25 cellular contexts compared by ENCODE assay signal in the genomic region with DNA sequence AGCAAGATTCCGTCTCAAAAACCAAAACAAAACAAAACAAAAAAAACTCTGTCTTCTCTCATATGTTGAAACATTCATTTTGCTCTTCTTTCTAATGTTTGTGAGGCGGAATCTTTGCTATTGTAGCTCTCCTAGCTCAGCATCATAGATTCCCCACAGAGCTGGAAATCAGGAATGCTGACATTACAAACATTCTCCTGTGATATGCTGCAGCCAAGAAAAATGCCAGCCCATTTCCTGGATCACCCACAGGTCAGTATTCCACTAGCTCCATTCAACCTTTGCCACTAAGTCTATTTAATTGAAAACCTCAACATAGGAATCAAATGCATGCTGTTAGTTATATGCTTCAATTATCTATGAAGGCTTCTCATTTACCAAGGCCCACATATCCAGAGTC.
"Had no signal": no experiment of that assay in that cellular context is flagged by ENCODE, and none has a peak within 500 bp of the region (broad histone marks: within the 10 kb centered on the region; RNA-seq: fewer than 3 reads in every experiment).

No MANE protein-coding gene starts in this region.

- H3K27ac ChIP-seq: SK-N-MC, VCaP had no signal

- H3K4me3 Mint-ChIP-seq: activated CD4-positive, alpha-beta memory T cell treated with anti-CD3 and anti-CD28 coated beads, Interleukin-2, amount 10 ng/mL, durations not matched to agents 7 days and 5 days; activated naive CD4-positive, alpha-beta T cell treated with anti-CD3 and anti-CD28 coated beads, Interleukin-2, amount 10 ng/mL, durations not matched to agents 7 days and 5 days; activated naive CD8-positive, alpha-beta T cell treated with anti-CD3 and anti-CD28 coated beads for 36 hours; brain; central memory CD8-positive, alpha-beta T cell; T-cell had no signal

- H3K4me3 ChIP-seq: SK-N-MC had no signal

- H3K27me3 Mint-ChIP-seq: activated CD4-positive, alpha-beta memory T cell treated with anti-CD3 and anti-CD28 coated beads, Interleukin-2, amount 10 ng/mL, durations not matched to agents 7 days and 5 days; activated naive CD4-positive, alpha-beta T cell treated with anti-CD3 and anti-CD28 coated beads, Interleukin-2, amount 10 ng/mL, durations not matched to agents 7 days and 5 days; brain had no signal

- ATAC-seq: T-cell had no signal

- DNase-seq: activated CD4-positive, alpha-beta memory T cell treated with anti-CD3 and anti-CD28 coated beads, Interleukin-2, amount 10 ng/mL, durations not matched to agents 7 days and 5 days; activated CD4-positive, alpha-beta T cell treated with anti-CD3 and anti-CD28 coated beads, Interleukin-2, amount 50 U/mL, for 1 hour; activated CD4-positive, CD25-positive, alpha-beta regulatory T cell; activated gamma-delta T cell treated with Interleukin-2 at 50 U/mL for 16 hours; activated naive CD4-positive, alpha-beta T cell treated with anti-CD3 and anti-CD28 coated beads, Interleukin-2, amount 10 ng/mL, durations not matched to agents 7 days and 5 days; activated naive CD8-positive, alpha-beta T cell treated with anti-CD3 and anti-CD28 coated beads for 36 hours; activated T-cell treated with anti-CD3 and anti-CD28 coated beads for 4 hours; activated T-cell treated with anti-CD3 and anti-CD28 coated beads, Interleukin-2, amount 50 U/mL, for 48 hours; KG1; NCI-H1048; NCI-H1417; NCI-H1930; NCI-H2171; NCI-H2227 treated with DMSO at 0.1 percent for 48 hours; NCI-H526; NCI-H82; SIG-M5; T-cell; T-helper 2 cell; T1000 had no signal

- H3K4me1 Mint-ChIP-seq: activated CD4-positive, alpha-beta memory T cell treated with anti-CD3 and anti-CD28 coated beads, Interleukin-2, amount 10 ng/mL, durations not matched to agents 7 days and 5 days; activated naive CD4-positive, alpha-beta T cell treated with anti-CD3 and anti-CD28 coated beads, Interleukin-2, amount 10 ng/mL, durations not matched to agents 7 days and 5 days; activated naive CD8-positive, alpha-beta T cell treated with anti-CD3 and anti-CD28 coated beads for 36 hours; brain; central memory CD8-positive, alpha-beta T cell; T-cell had no signal

- H3K27ac Mint-ChIP-seq: activated CD4-positive, alpha-beta memory T cell treated with anti-CD3 and anti-CD28 coated beads, Interleukin-2, amount 10 ng/mL, durations not matched to agents 7 days and 5 days; activated naive CD4-positive, alpha-beta T cell treated with anti-CD3 and anti-CD28 coated beads, Interleukin-2, amount 10 ng/mL, durations not matched to agents 7 days and 5 days; activated naive CD8-positive, alpha-beta T cell treated with anti-CD3 and anti-CD28 coated beads for 36 hours; activated T-helper 2 cell treated with anti-CD3 and anti-CD28 coated beads, Interferon-gamma antibody, Interleukin-2, Interleukin-4, amounts not matched to agents 10 μg/mL and 5 μg/mL and 100 μg/mL, durations not matched to agents 14 hours and 24 hours and 36 hours; brain; T-cell had no signal

- H3K36me3 Mint-ChIP-seq: activated naive CD4-positive, alpha-beta T cell treated with anti-CD3 and anti-CD28 coated beads, Interleukin-2, amount 10 ng/mL, durations not matched to agents 7 days and 5 days; activated naive CD8-positive, alpha-beta T cell treated with anti-CD3 and anti-CD28 coated beads for 36 hours; brain; T-cell had no signal

- H3K9me3 Mint-ChIP-seq: activated CD4-positive, alpha-beta memory T cell treated with anti-CD3 and anti-CD28 coated beads, Interleukin-2, amount 10 ng/mL, durations not matched to agents 7 days and 5 days; activated naive CD4-positive, alpha-beta T cell treated with anti-CD3 and anti-CD28 coated beads, Interleukin-2, amount 10 ng/mL, durations not matched to agents 7 days and 5 days; activated naive CD8-positive, alpha-beta T cell treated with anti-CD3 and anti-CD28 coated beads for 36 hours; activated T-helper 2 cell treated with anti-CD3 and anti-CD28 coated beads, Interferon-gamma antibody, Interleukin-2, Interleukin-4, amounts not matched to agents 10 μg/mL and 5 μg/mL and 100 μg/mL, durations not matched to agents 14 hours and 24 hours and 36 hours; brain; central memory CD8-positive, alpha-beta T cell; T-cell had no signal
